Comparison of ENCODE assay signal across 13 cellular contexts in the genomic region with DNA sequence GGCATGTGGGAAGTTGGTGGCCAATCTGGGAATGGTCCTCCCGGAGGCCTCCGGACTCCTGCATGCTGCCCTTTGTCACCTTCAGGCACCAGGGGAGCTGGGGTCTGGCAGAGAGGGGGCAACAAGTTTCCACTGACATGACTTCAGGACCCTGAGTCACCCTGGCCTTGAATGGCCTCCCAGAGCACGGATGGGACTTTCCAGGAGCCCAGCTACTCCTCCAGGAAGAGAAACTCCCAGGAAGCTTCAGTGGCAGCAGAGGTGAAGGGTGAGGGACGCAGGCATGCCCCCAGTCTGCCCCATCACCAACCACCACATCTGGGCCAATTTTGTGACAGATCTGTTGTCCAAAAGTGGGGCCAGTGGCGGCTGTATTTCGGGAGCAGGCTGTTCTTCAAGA. TPM values are rescaled to one million over a fixed set of nuclear protein-coding genes. Genes with fewer than 3 reads are reported as not detected.
DNase-seq lines count a peak whose midpoint lies in the region; ATAC-seq and TF ChIP-seq lines count a peak whose summit lies in the region.
"Had no signal": no experiment of that assay in that cellular context is flagged by ENCODE, and none has a peak within 500 bp of the region (broad histone marks: within the 10 kb centered on the region; RNA-seq: fewer than 3 reads in every experiment).

No MANE protein-coding gene starts in this region.

- H3K36me3 ChIP-seq in heart left ventricle = peaks cover 3 to 61% (median 39%) of the 10 kb centered on the region in 9 donors
- peaks cover 41% of the 10 kb centered on the region for H3K36me3 ChIP-seq in left ventricle myocardium inferior
- peaks cover 0 to 44% of the 10 kb centered on the region in 2 donors for H3K36me3 ChIP-seq in vagina

- H3K4me3 ChIP-seq in heart left ventricle = no peak overlapping the region
- H3K4me3 ChIP-seq in left ventricle myocardium inferior = no peak overlapping the region
- no peak overlapping the region for H3K4me3 ChIP-seq in vagina

- no peaks in the 10 kb centered on the region for H3K27me3 ChIP-seq in heart left ventricle
- H3K27me3 ChIP-seq in left ventricle myocardium inferior (ENCODE audit: low read depth) = no peaks in the 10 kb centered on the region
- no peaks in the 10 kb centered on the region for H3K27me3 ChIP-seq in vagina

- TF ChIP-seq POLR2A in heart left ventricle (IDR thresholded peaks at IDR 0.05) = no peak
- no peak for TF ChIP-seq POLR2A in vagina (IDR thresholded peaks at IDR 0.05)

- TF ChIP-seq CTCF in heart left ventricle (IDR thresholded peaks at IDR 0.05) = no peak
- no peak for TF ChIP-seq CTCF in left ventricle myocardium inferior (IDR thresholded peaks at IDR 0.05; ENCODE audit: borderline replicate concordance)
- no peak for TF ChIP-seq CTCF in vagina (IDR thresholded peaks at IDR 0.05)
- TF ChIP-seq CTCF in natural killer cell (IDR thresholded peaks at IDR 0.05) = no peak

- H3K9me3 Mint-ChIP-seq in natural killer cell = no peaks in the 10 kb centered on the region

- no peak overlapping the region for H3K4me3 Mint-ChIP-seq in natural killer cell
- H3K4me3 Mint-ChIP-seq: T-helper 17 cell had no signal

- H3K27ac ChIP-seq in heart left ventricle = peak overlapping the region; percentile 69 to 94 (median 88)
- peak overlapping the region; percentile 89 for H3K27ac ChIP-seq in left ventricle myocardium inferior (replicated peaks)
- peak overlapping the region; percentile 99 for H3K27ac ChIP-seq in vagina

- peaks cover 12 to 69% (median 62%) of the 10 kb centered on the region in 12 donors for H3K4me1 ChIP-seq in heart left ventricle
- H3K4me1 ChIP-seq in left ventricle myocardium inferior = peaks cover 68% of the 10 kb centered on the region
- H3K4me1 ChIP-seq in vagina = peaks cover 67% of the 10 kb centered on the region

- ATAC-seq in heart left ventricle (no peak), natural killer cell (no peak)
- ATAC-seq: T-helper 17 cell had no signal

- H3K9me3 ChIP-seq in heart left ventricle (no peaks in the 10 kb centered on the region), left ventricle myocardium inferior (replicated peaks) (no peaks in the 10 kb centered on the region), vagina (no peaks in the 10 kb centered on the region)

- intact Hi-C loops in heart left ventricle (cut with DNase I) = loop anchor here in 1 of 10 donors (2.0 kb wide), 1 partner anchor 23 kb away; no protein-coding TSS in a partner anchor
- intact Hi-C loops in cardiac septum (cut with DNase I) = no loop called here
- intact Hi-C loops in left ventricle myocardium inferior (cut with micrococcal nuclease) = no loop called here
- intact Hi-C loops in vagina (cut with DNase I) = no loop called here
- intact Hi-C loops in natural killer cell (cut with micrococcal nuclease) = no loop called here

- H3K4me1 Mint-ChIP-seq in natural killer cell = peaks cover 6 to 22% of the 10 kb centered on the region in 2 donors

- no peak overlapping the region for H3K27ac Mint-ChIP-seq in natural killer cell
- H3K27ac Mint-ChIP-seq: T-helper 17 cell had no signal

- no peaks in the 10 kb centered on the region for H3K36me3 Mint-ChIP-seq in natural killer cell

- H3K27me3 Mint-ChIP-seq in natural killer cell (ENCODE audit: low read depth in 2 of 2) = no peaks in the 10 kb centered on the region
- H3K27me3 Mint-ChIP-seq: T-helper 17 cell had no signal

- WGBS in heart left ventricle, 4 donors = 52 to 66% (median 59%) methylated on average over 6 of the region's 6 CpGs

- DNase-seq in heart left ventricle (peak in 1 of 5 donors; percentile 26), cardiac septum (ENCODE audit: low spot score) (no peak), left ventricle myocardium inferior (peak; percentile 13), renal cortical epithelial cell (ENCODE audit: low read depth) (peak; percentile 38), vagina (ENCODE audit: extremely low spot score in 2 of 2) (no peak), natural killer cell (no peak), SW480 (ENCODE audit: low spot score) (no peak), NCI-H1417 treated with DMSO at 0.1 percent for 48 hours (lab: John Stamatoyannopoulos, UW) (no peak)
- DNase-seq: activated effector memory CD4-positive, alpha-beta T cell treated with Interleukin-2 at 50 U/mL for 16 hours; NCI-H1092; OCI-M1; retina; T-helper 17 cell had no signal

RNA-seq across cellular contexts. Expression of gene WASF2, which starts 55.9 kb away (rescaled TPM):
- total RNA-seq in heart left ventricle (100 to 1,000 TPM in 1 of 9 donors, 10 to 100 TPM in 8; 27.5 to 103 (median 47.9) TPM), cardiac septum (59.3 TPM), left ventricle myocardium inferior (51.2 TPM), renal cortical epithelial cell (15.1 and 48.0 TPM in 2 replicates), vagina (58.9 TPM), natural killer cell (100 to 1,000 TPM; 137 to 153 (median 143) TPM)
- polyA plus RNA-seq in heart left ventricle = 10 to 100 TPM; 14.2 to 52.0 TPM

RNA-seq across cellular contexts. Expression of gene AHDC1, which starts 58.1 kb away (rescaled TPM):
- total RNA-seq in heart left ventricle (10 to 100 TPM; 29.2 to 50.2 (median 42.1) TPM), cardiac septum (57.7 TPM), left ventricle myocardium inferior (40.1 TPM), renal cortical epithelial cell (2.6 and 15.4 TPM in 2 replicates), vagina (62.4 TPM), natural killer cell (10 to 100 TPM; 39.6 to 67.0 (median 47.0) TPM)
- 10 to 100 TPM; 25.8 to 48.4 TPM for polyA plus RNA-seq in heart left ventricle

Comparison
In these comparisons a context has a peak if more than half of its experiments do, and no peak if none do; other contexts are left out.
1. DNase-seq: peak in left ventricle myocardium inferior (single experiment) and renal cortical epithelial cell (single experiment); none in cardiac septum (single experiment), vagina (0 of 2), natural killer cell (single experiment), SW480 (single experiment) and NCI-H1417 treated with DMSO at 0.1 percent for 48 hours (single experiment).
2. Peak in every context shown above with its lines, with median percentiles within 50 percentile points of each other: H3K27ac ChIP-seq.